ENCODE assay signal across 1 cellular context in genomic region chr22:27669798-27670599, GRCh38.
TF ChIP-seq lines count a peak whose summit lies in the region.

No MANE protein-coding gene starts in this region.

TF ChIP-seq in GM23338, 12 proteins besides CTCF, POLR2A, EP300 and RAD21 (continued from another document):
- TF ChIP-seq ZNF462 (CRISPR knock-in tag; IDR thresholded peaks at IDR 0.05) (no peak), ETS1 (IDR thresholded peaks at IDR 0.05) (no peak)
